In genomic region chr16:56931769-56932587, GRCh38 we compare ENCODE assay signal across 1 cellular context.
A peak's percentile ranks its signal among the peaks of the same experiment; 100 is the strongest.
TF ChIP-seq lines count a peak whose summit lies in the region.

A gene with protein sequence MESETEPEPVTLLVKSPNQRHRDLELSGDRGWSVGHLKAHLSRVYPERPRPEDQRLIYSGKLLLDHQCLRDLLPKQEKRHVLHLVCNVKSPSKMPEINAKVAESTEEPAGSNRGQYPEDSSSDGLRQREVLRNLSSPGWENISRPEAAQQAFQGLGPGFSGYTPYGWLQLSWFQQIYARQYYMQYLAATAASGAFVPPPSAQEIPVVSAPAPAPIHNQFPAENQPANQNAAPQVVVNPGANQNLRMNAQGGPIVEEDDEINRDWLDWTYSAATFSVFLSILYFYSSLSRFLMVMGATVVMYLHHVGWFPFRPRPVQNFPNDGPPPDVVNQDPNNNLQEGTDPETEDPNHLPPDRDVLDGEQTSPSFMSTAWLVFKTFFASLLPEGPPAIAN (plus strand): TSS chr16:56932142. CDS start chr16:56932245, 103 bp downstream.

TF ChIP-seq in HepG2, 621 proteins besides CTCF, POLR2A, EP300 and RAD21 (continued from another document and continues in another):
- TF ChIP-seq, protein P1, sequence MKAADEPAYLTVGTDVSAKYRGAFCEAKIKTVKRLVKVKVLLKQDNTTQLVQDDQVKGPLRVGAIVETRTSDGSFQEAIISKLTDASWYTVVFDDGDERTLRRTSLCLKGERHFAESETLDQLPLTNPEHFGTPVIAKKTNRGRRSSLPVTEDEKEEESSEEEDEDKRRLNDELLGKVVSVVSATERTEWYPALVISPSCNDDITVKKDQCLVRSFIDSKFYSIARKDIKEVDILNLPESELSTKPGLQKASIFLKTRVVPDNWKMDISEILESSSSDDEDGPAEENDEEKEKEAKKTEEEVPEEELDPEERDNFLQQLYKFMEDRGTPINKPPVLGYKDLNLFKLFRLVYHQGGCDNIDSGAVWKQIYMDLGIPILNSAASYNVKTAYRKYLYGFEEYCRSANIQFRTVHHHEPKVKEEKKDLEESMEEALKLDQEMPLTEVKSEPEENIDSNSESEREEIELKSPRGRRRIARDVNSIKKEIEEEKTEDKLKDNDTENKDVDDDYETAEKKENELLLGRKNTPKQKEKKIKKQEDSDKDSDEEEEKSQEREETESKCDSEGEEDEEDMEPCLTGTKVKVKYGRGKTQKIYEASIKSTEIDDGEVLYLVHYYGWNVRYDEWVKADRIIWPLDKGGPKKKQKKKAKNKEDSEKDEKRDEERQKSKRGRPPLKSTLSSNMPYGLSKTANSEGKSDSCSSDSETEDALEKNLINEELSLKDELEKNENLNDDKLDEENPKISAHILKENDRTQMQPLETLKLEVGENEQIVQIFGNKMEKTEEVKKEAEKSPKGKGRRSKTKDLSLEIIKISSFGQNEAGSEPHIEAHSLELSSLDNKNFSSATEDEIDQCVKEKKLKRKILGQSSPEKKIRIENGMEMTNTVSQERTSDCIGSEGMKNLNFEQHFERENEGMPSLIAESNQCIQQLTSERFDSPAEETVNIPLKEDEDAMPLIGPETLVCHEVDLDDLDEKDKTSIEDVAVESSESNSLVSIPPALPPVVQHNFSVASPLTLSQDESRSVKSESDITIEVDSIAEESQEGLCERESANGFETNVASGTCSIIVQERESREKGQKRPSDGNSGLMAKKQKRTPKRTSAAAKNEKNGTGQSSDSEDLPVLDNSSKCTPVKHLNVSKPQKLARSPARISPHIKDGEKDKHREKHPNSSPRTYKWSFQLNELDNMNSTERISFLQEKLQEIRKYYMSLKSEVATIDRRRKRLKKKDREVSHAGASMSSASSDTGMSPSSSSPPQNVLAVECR (CRISPR knock-in tag; IDR thresholded peaks at IDR 0.05; ENCODE audit: borderline replicate concordance), result peak; percentile 86
- TF ChIP-seq ZNF468 (CRISPR knock-in tag; IDR thresholded peaks at IDR 0.05), result peak; percentile 85; the same call in 1 of the 2 replicates
- no peak; the same call in 1 of the 2 replicates for TF ChIP-seq NR2F2 (IDR thresholded peaks at IDR 0.05; ENCODE audit: borderline replicate concordance, low read depth)
- TF ChIP-seq E2F5 (CRISPR knock-in tag; conservative IDR thresholded peaks at IDR 0.05), result 0 out of 2 replicates have a peak, but pooled peaks have one; percentile 64
- no peak for TF ChIP-seq ZKSCAN1 (IDR thresholded peaks at IDR 0.05; ENCODE audit: low read length)
- TF ChIP-seq JUNB (CRISPR knock-in tag; IDR thresholded peaks at IDR 0.05; ENCODE audit: borderline replicate concordance), result no peak
- TF ChIP-seq EED (CRISPR knock-in tag; IDR thresholded peaks at IDR 0.05), result peak; percentile 92; the same call in 1 of the 2 replicates
- TF ChIP-seq ZNF274 (CRISPR knock-in tag; IDR thresholded peaks at IDR 0.05), result peak; percentile 70; the same call in 1 of the 2 replicates
- peak; percentile 96 for TF ChIP-seq MLX (CRISPR knock-in tag; IDR thresholded peaks at IDR 0.05)
- peak; percentile 81 for TF ChIP-seq GATAD1 (CRISPR knock-in tag; IDR thresholded peaks at IDR 0.05)
- TF ChIP-seq ZNF510 (CRISPR knock-in tag; IDR thresholded peaks at IDR 0.05; ENCODE audit: low read depth), result no peak
- peak; percentile 76 for TF ChIP-seq GMEB2 (CRISPR knock-in tag; IDR thresholded peaks at IDR 0.05; ENCODE audit: low read depth)
- TF ChIP-seq, protein P2, sequence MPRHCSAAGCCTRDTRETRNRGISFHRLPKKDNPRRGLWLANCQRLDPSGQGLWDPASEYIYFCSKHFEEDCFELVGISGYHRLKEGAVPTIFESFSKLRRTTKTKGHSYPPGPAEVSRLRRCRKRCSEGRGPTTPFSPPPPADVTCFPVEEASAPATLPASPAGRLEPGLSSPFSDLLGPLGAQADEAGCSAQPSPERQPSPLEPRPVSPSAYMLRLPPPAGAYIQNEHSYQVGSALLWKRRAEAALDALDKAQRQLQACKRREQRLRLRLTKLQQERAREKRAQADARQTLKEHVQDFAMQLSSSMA (CRISPR knock-in tag; IDR thresholded peaks at IDR 0.05), result peak; percentile 74; the same call in 1 of the 2 replicates
- TF ChIP-seq SNAPC5 (CRISPR knock-in tag; IDR thresholded peaks at IDR 0.05; ENCODE audit: borderline replicate concordance), result no peak
- TF ChIP-seq ATF4 (CRISPR knock-in tag; IDR thresholded peaks at IDR 0.05), result peak; percentile 98 to 100
- peak; percentile 100 for TF ChIP-seq RBFOX2 (IDR thresholded peaks at IDR 0.05; ENCODE audit: low read depth, low read length)
- TF ChIP-seq ZNF317 (CRISPR knock-in tag; IDR thresholded peaks at IDR 0.05), result peak; percentile 84
- TF ChIP-seq DPF2 (CRISPR knock-in tag; IDR thresholded peaks at IDR 0.05; ENCODE audit: borderline replicate concordance, low read depth), result no peak; the same call in 1 of the 2 replicates
- TF ChIP-seq, protein P3, sequence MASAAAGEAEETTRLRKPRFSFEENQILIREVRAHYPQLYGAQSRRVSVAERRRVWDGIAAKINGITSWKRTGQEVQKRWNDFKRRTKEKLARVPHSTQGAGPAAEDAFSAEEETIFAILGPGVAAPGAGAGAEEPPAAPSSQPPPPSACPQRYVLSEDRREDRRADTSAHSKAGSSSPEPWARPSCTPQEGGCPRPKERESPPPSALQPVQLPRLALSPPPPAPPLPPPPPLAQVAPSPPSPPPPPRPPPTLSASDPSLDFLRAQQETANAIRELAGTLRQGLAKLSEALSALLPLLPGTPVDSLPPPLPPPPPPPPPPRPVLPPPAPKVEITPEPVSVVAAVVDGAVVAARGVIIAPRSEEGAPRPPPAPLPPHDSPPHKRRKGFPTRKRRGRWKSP (CRISPR knock-in tag; IDR thresholded peaks at IDR 0.05), result peak; percentile 87
- peak; percentile 78; the same call in 1 of the 2 replicates for TF ChIP-seq ZNF839 (CRISPR knock-in tag; IDR thresholded peaks at IDR 0.05; ENCODE audit: borderline replicate concordance)
- TF ChIP-seq JUN (CRISPR knock-in tag; IDR thresholded peaks at IDR 0.05), result peak; percentile 90
- no peak for TF ChIP-seq ZFAT (CRISPR knock-in tag; conservative IDR thresholded peaks at IDR 0.05)
- peak; percentile 37; the same call in 1 of the 2 replicates for TF ChIP-seq ZNF713 (CRISPR knock-in tag; IDR thresholded peaks at IDR 0.05)
- TF ChIP-seq GZF1 (CRISPR knock-in tag; IDR thresholded peaks at IDR 0.05), result no peak; the same call in 1 of the 2 replicates
- TF ChIP-seq TRAFD1 (CRISPR knock-in tag; IDR thresholded peaks at IDR 0.05; ENCODE audit: borderline replicate concordance), result peak; percentile 83; the same call in 1 of the 2 replicates
- no peak; the same call in 1 of the 2 replicates for TF ChIP-seq SIX1 (CRISPR knock-in tag; IDR thresholded peaks at IDR 0.05; ENCODE audit: borderline replicate concordance)
- no peak for TF ChIP-seq SP140L (CRISPR knock-in tag; IDR thresholded peaks at IDR 0.05; ENCODE audit: borderline replicate concordance)
- TF ChIP-seq FOXP1 (IDR thresholded peaks at IDR 0.05), result no peak
- TF ChIP-seq FOXP1 (CRISPR knock-in tag; IDR thresholded peaks at IDR 0.05), result peak; percentile 41
- TF ChIP-seq TBX3 (IDR thresholded peaks at IDR 0.05; ENCODE audit: borderline replicate concordance), result 0 out of 2 replicates have a peak, but pooled peaks have one; percentile 10
- peak; percentile 91; the same call in 1 of the 2 replicates for TF ChIP-seq ZNF260 (CRISPR knock-in tag; IDR thresholded peaks at IDR 0.05; ENCODE audit: borderline replicate concordance, low read depth)
- TF ChIP-seq ZNF589 (CRISPR knock-in tag; conservative IDR thresholded peaks at IDR 0.05), result no peak; the same call in 1 of the 2 replicates
- TF ChIP-seq PRPF4 (IDR thresholded peaks at IDR 0.05; ENCODE audit: low read depth, low read length, poor library complexity, severe bottlenecking), result no peak
- TF ChIP-seq FOSL1 (CRISPR knock-in tag; IDR thresholded peaks at IDR 0.05; ENCODE audit: borderline replicate concordance), result no peak
- peak; percentile 83 for TF ChIP-seq KDM2A (CRISPR knock-in tag; IDR thresholded peaks at IDR 0.05; ENCODE audit: borderline replicate concordance, low read depth)
- TF ChIP-seq ZNF326 (CRISPR knock-in tag; IDR thresholded peaks at IDR 0.05; ENCODE audit: borderline replicate concordance), result no peak
- 0 out of 2 replicates have a peak, but pooled peaks have one; percentile 22 for TF ChIP-seq CERS6 (CRISPR knock-in tag; IDR thresholded peaks at IDR 0.05)
- TF ChIP-seq, protein P4, sequence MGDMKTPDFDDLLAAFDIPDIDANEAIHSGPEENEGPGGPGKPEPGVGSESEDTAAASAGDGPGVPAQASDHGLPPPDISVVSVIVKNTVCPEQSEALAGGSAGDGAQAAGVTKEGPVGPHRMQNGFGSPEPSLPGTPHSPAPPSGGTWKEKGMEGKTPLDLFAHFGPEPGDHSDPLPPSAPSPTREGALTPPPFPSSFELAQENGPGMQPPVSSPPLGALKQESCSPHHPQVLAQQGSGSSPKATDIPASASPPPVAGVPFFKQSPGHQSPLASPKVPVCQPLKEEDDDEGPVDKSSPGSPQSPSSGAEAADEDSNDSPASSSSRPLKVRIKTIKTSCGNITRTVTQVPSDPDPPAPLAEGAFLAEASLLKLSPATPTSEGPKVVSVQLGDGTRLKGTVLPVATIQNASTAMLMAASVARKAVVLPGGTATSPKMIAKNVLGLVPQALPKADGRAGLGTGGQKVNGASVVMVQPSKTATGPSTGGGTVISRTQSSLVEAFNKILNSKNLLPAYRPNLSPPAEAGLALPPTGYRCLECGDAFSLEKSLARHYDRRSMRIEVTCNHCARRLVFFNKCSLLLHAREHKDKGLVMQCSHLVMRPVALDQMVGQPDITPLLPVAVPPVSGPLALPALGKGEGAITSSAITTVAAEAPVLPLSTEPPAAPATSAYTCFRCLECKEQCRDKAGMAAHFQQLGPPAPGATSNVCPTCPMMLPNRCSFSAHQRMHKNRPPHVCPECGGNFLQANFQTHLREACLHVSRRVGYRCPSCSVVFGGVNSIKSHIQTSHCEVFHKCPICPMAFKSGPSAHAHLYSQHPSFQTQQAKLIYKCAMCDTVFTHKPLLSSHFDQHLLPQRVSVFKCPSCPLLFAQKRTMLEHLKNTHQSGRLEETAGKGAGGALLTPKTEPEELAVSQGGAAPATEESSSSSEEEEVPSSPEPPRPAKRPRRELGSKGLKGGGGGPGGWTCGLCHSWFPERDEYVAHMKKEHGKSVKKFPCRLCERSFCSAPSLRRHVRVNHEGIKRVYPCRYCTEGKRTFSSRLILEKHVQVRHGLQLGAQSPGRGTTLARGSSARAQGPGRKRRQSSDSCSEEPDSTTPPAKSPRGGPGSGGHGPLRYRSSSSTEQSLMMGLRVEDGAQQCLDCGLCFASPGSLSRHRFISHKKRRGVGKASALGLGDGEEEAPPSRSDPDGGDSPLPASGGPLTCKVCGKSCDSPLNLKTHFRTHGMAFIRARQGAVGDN (CRISPR knock-in tag; IDR thresholded peaks at IDR 0.05), result peak; percentile 97
- TF ChIP-seq GPN1 (CRISPR knock-in tag; IDR thresholded peaks at IDR 0.05; ENCODE audit: borderline replicate concordance), result no peak; the same call in 1 of the 2 replicates
- TF ChIP-seq SMAD3 (CRISPR knock-in tag; IDR thresholded peaks at IDR 0.05), result peak; percentile 72
- TF ChIP-seq ZNF446 (CRISPR knock-in tag; IDR thresholded peaks at IDR 0.05), result no peak; the same call in 1 of the 2 replicates
- 0 out of 2 replicates have a peak, but pooled peaks have one; percentile 62 for TF ChIP-seq ZBTB3 (CRISPR knock-in tag; IDR thresholded peaks at IDR 0.05; ENCODE audit: borderline replicate concordance, low read depth)
